4 cellular contexts compared by ENCODE assay signal in genomic region chr2:151641895-151642294, GRCh38.
DNase-seq lines count a peak whose midpoint lies in the region; ATAC-seq, FAIRE-seq and TF ChIP-seq lines count a peak whose summit lies in the region.
"Not testable (repeated sequence)": the region's sequence is repeated elsewhere in the genome, so short reads cannot be mapped to it uniquely, and the experiment has no call there.

No MANE protein-coding gene starts in this region.

- H3K4me1 Mint-ChIP-seq in progenitor cell of endocrine pancreas (ENCODE audit: low read depth), result peaks cover 15% of the 10 kb centered on the region

- peak; percentile 86 for ATAC-seq in HepG2
- not testable (repeated sequence) for ATAC-seq in psoas muscle

- not testable (repeated sequence) for H3K27me3 ChIP-seq in HepG2 (ENCODE audit: control insufficient read depth in 1 of 2, insufficient read depth in 2 of 2, low read length in 2 of 2); psoas muscle (ENCODE audit: insufficient read depth in 3 of 3, low read length in 2 of 3)

- not testable (repeated sequence) for TF ChIP-seq RAD21 in HepG2 (CRISPR knock-in tag; IDR thresholded peaks at IDR 0.05)

- not testable (repeated sequence) for H4K20me1 ChIP-seq in HepG2 (ENCODE audit: insufficient read depth, low read length)

- peak overlapping the region; percentile 23 for H3K27ac Mint-ChIP-seq in progenitor cell of endocrine pancreas

- H3K9ac ChIP-seq in HepG2 (ENCODE audit: insufficient read depth, low read depth, low read length), result not testable (repeated sequence)

- intact Hi-C loops in HepG2 (cut with micrococcal nuclease; ENCODE audit: unreplicated experiment), result loop anchor here (5.0 kb wide), 1 partner anchor 355 kb away; no protein-coding TSS in a partner anchor
- intact Hi-C loops in psoas muscle (cut with DNase I), result not testable (repeated sequence)

- not testable (repeated sequence) for H3K27me3 Mint-ChIP-seq in progenitor cell of endocrine pancreas

- not testable (repeated sequence) for H3K4me3 ChIP-seq in HepG2 (replicated peaks in 1 of 3; ENCODE audit: insufficient read depth in 1 of 3, low read depth in 2 of 3, low read length in 3 of 3); psoas muscle

- not testable (repeated sequence) for H3K79me2 ChIP-seq in HepG2 (ENCODE audit: insufficient read depth, low read length)

- CTCF ChIA-PET in HepG2 (lab: Yijun Ruan, JAX; ENCODE audit: low intra/inter-chr PET ratio, low total read pairs), result not testable (repeated sequence)

- H3K9me3 Mint-ChIP-seq in progenitor cell of endocrine pancreas (ENCODE audit: low read depth), result not testable (repeated sequence)

- not testable (repeated sequence) for H3K36me3 ChIP-seq in HepG2 (replicated peaks in 1 of 2; ENCODE audit: control insufficient read depth in 1 of 2, insufficient read depth in 2 of 2, low read length in 2 of 2)
- peaks cover 4 to 100% of the 10 kb centered on the region in 2 donors for H3K36me3 ChIP-seq in psoas muscle (ENCODE audit: insufficient read depth in 1 of 2, low read depth in 1 of 2)

- peak; percentile 53 for DNase-seq in DMS53 (lab: John Stamatoyannopoulos, UW)
- peak; percentile 80 for DNase-seq in HepG2 (ENCODE audit: low spot score)
- not testable (repeated sequence) for DNase-seq in progenitor cell of endocrine pancreas (ENCODE audit: low spot score, unreplicated experiment); psoas muscle

- not testable (repeated sequence) for TF ChIP-seq CTCF in HepG2 (CRISPR knock-in tag; IDR thresholded peaks at IDR 0.05); progenitor cell of endocrine pancreas (IDR thresholded peaks at IDR 0.05; ENCODE audit: unreplicated experiment); psoas muscle (IDR thresholded peaks at IDR 0.05)

- not testable (repeated sequence) for FAIRE-seq in HepG2 (lab: Jason Lieb, UNC)

- peaks cover 46% of the 10 kb centered on the region for H3K4me1 ChIP-seq in HepG2 (ENCODE audit: insufficient read depth, low read length)
- H3K4me1 ChIP-seq in psoas muscle, result peaks cover 37% of the 10 kb centered on the region

- H3K4me2 ChIP-seq in HepG2 (ENCODE audit: low read depth, low read length), result not testable (repeated sequence)

- H3K36me3 Mint-ChIP-seq in progenitor cell of endocrine pancreas (ENCODE audit: insufficient read depth), result not testable (repeated sequence)

- not testable (repeated sequence) for H2AFZ ChIP-seq in HepG2 (ENCODE audit: low read length)

- H3K4me3 Mint-ChIP-seq in progenitor cell of endocrine pancreas (ENCODE audit: low read depth), result not testable (repeated sequence)

- in situ Hi-C loops in HepG2 (cut with HindIII; ENCODE audit: extremely low pct_ligation_motif_present, low pct_unique_long_range_greater_than_20kb), result loop anchor here (25.0 kb wide), 1 partner anchor 370 kb away; no protein-coding TSS in a partner anchor

- 3% methylated on average over 2 of the region's 2 CpGs for WGBS in HepG2 (ENCODE audit: low lambda C conversion rate)
- 71 to 96% (median 74%) methylated on average over 2 of the region's 2 CpGs for WGBS in psoas muscle, 3 donors

- not testable (repeated sequence) for H3K9me3 ChIP-seq in HepG2 (ENCODE audit: low read length); psoas muscle

- BruUV-seq in HepG2 (replicated peaks; lab: Mats Ljungman, UMichigan), result not testable (repeated sequence)

- not testable (repeated sequence) for H3K27ac ChIP-seq in HepG2 (ENCODE audit: extremely low read length, insufficient read depth, low read length)
- peak overlapping the region; percentile 62 for H3K27ac ChIP-seq in psoas muscle

- TF ChIP-seq POLR2A in HepG2 (IDR thresholded peaks at IDR 0.05; ENCODE audit: insufficient read depth in 1 of 2, low read depth in 2 of 2, low read length in 2 of 2), result not testable (repeated sequence)

- TF ChIP-seq EP300 in HepG2 (IDR thresholded peaks at IDR 0.05; ENCODE audit: low read depth in 2 of 2, low read length in 2 of 2), result peak in 1 of 2 experiments; percentile 58; a peak in 2 of 4 replicates
- TF ChIP-seq EP300 in HepG2 (CRISPR knock-in tag; IDR thresholded peaks at IDR 0.05; ENCODE audit: borderline replicate concordance), result not testable (repeated sequence)

- POLR2A ChIA-PET in HepG2 (lab: Yijun Ruan, JAX), result not testable (repeated sequence)

TF ChIP-seq in HepG2, 621 proteins besides CTCF, POLR2A, EP300 and RAD21 (continues in another document):
- TF ChIP-seq HHEX (CRISPR knock-in tag; IDR thresholded peaks at IDR 0.05), result peak; percentile 64; the same call in 1 of the 2 replicates
- 0 out of 2 replicates have a peak, but pooled peaks have one; percentile 16 for TF ChIP-seq ONECUT2 (CRISPR knock-in tag; IDR thresholded peaks at IDR 0.05)
- TF ChIP-seq SOX5 (CRISPR knock-in tag; IDR thresholded peaks at IDR 0.05; ENCODE audit: borderline replicate concordance), result peak; percentile 96
- peak; percentile 91 for TF ChIP-seq ZNF609 (CRISPR knock-in tag; IDR thresholded peaks at IDR 0.05; ENCODE audit: borderline replicate concordance)
- TF ChIP-seq POGZ (CRISPR knock-in tag; IDR thresholded peaks at IDR 0.05), result peak; percentile 86
- 0 out of 2 replicates have a peak, but pooled peaks have one; percentile 28 for TF ChIP-seq FOXK1 (CRISPR knock-in tag; IDR thresholded peaks at IDR 0.05; ENCODE audit: borderline replicate concordance, low read depth)
- peak; percentile 64; the same call in 1 of the 2 replicates for TF ChIP-seq SIX1 (CRISPR knock-in tag; IDR thresholded peaks at IDR 0.05; ENCODE audit: borderline replicate concordance)
- peak; percentile 56 for TF ChIP-seq MLX (CRISPR knock-in tag; IDR thresholded peaks at IDR 0.05)
- TF ChIP-seq THAP11 (CRISPR knock-in tag; IDR thresholded peaks at IDR 0.05), result 0 out of 2 replicates have a peak, but pooled peaks have one; percentile 23
- TF ChIP-seq FOXP1 (IDR thresholded peaks at IDR 0.05), result not testable (repeated sequence)
- peak; percentile 72; the same call in 1 of the 2 replicates for TF ChIP-seq FOXP1 (CRISPR knock-in tag; IDR thresholded peaks at IDR 0.05)
- TF ChIP-seq SP5 (CRISPR knock-in tag; IDR thresholded peaks at IDR 0.05; ENCODE audit: borderline replicate concordance, low read depth), result peak; percentile 49; the same call in 1 of the 2 replicates
- TF ChIP-seq, protein P1, sequence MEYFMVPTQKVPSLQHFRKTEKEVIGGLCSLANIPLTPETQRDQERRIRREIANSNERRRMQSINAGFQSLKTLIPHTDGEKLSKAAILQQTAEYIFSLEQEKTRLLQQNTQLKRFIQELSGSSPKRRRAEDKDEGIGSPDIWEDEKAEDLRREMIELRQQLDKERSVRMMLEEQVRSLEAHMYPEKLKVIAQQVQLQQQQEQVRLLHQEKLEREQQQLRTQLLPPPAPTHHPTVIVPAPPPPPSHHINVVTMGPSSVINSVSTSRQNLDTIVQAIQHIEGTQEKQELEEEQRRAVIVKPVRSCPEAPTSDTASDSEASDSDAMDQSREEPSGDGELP (IDR thresholded peaks at IDR 0.05; ENCODE audit: borderline replicate concordance, low read depth), result peak; percentile 86
- TF ChIP-seq SOX13 (IDR thresholded peaks at IDR 0.05), result peak; percentile 64; the same call in 1 of the 2 replicates
- TF ChIP-seq SOX13 (CRISPR knock-in tag; conservative IDR thresholded peaks at IDR 0.05 in 1 of 2, IDR thresholded peaks at IDR 0.05 in 1 of 2), result peak in 1 of 2 experiments; percentile 96; a peak in 2 of 4 replicates
- TF ChIP-seq TBX2 (CRISPR knock-in tag; IDR thresholded peaks at IDR 0.05; ENCODE audit: borderline replicate concordance), result peak; percentile 78
